Comparison of ENCODE assay signal across 20 cellular contexts in the genomic region with DNA sequence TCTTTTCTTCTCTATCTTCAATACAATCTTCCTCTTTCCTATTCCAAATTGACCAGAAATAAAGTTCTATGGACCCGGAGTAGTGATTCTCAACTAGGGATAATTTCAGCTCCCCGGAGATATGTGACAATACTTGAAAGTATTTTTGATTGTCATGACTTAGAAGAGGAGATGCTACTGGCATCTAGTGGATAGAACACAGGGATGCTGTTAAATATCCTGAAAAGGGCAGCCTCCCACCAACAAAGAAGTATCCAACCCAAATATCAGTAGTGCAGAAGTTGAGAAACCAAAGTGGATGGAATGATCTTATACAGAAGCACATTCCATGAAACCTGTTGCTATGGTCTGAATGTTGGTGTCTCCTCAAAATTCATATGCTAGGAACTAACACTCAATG.
"Had no signal": no experiment of that assay in that cellular context is flagged by ENCODE, and none has a peak within 500 bp of the region (broad histone marks: within the 10 kb centered on the region; RNA-seq: fewer than 3 reads in every experiment).

No MANE protein-coding gene starts in this region.

- ATAC-seq: activated CD4-positive, CD25-positive, alpha-beta regulatory T cell treated with anti-CD3 and anti-CD28 coated beads, Interleukin-2, amount 50 U/mL, for 24 hours; activated T-cell treated with anti-CD3 and anti-CD28 coated beads, Interleukin-2, amount 50 U/mL, for 4 hours; gastroesophageal sphincter; heart right ventricle; naive thymus-derived CD4-positive, alpha-beta T cell; sciatic nerve; stimulated activated naive CD8-positive, alpha-beta T cell treated with anti-CD3 and anti-CD28 coated beads, Interleukin-15, amount 100 ng/mL, for 72 hours had no signal

- DNase-seq: activated CD4-positive, alpha-beta T cell treated with anti-CD3 and anti-CD28 coated beads, Interleukin-2, amount 50 U/mL, for 1 hour; activated CD8-positive, alpha-beta memory T cell treated with anti-CD3 and anti-CD28 coated beads, Interleukin-2, amount 50 U/mL, for 4 hours; activated naive CD4-positive, alpha-beta T cell treated with anti-CD3 and anti-CD28 coated beads for 36 hours; activated T-cell treated with anti-CD3 and anti-CD28 coated beads, Interleukin-2, amount 50 U/mL, for 4 hours; central memory CD4-positive, alpha-beta T cell; heart right ventricle; naive thymus-derived CD4-positive, alpha-beta T cell; stimulated activated CD4-positive, alpha-beta T cell treated with anti-CD3 and anti-CD28 coated beads, Interleukin-4, amount 100 ng/mL, for 1 hour; stimulated activated naive CD8-positive, alpha-beta T cell treated with anti-CD3 and anti-CD28 coated beads, Interleukin-15, amount 100 ng/mL, for 72 hours; transverse colon; uterus had no signal

- H3K27ac Mint-ChIP-seq: activated naive CD4-positive, alpha-beta T cell treated with anti-CD3 and anti-CD28 coated beads for 36 hours; naive thymus-derived CD4-positive, alpha-beta T cell; stimulated activated naive CD8-positive, alpha-beta T cell treated with anti-CD3 and anti-CD28 coated beads, Interleukin-15, amount 100 ng/mL, for 72 hours had no signal

- H3K79me2 ChIP-seq: parathyroid adenoma had no signal

- H3K4me3 Mint-ChIP-seq: activated naive CD4-positive, alpha-beta T cell treated with anti-CD3 and anti-CD28 coated beads for 36 hours; activated T-cell treated with anti-CD3 and anti-CD28 coated beads, Interleukin-2, amount 50 U/mL, for 4 hours; naive thymus-derived CD4-positive, alpha-beta T cell; stimulated activated naive CD8-positive, alpha-beta T cell treated with anti-CD3 and anti-CD28 coated beads, Interleukin-15, amount 100 ng/mL, for 72 hours had no signal

- H3K36me3 Mint-ChIP-seq: brain; naive thymus-derived CD4-positive, alpha-beta T cell had no signal

- H3K4me1 Mint-ChIP-seq: stimulated activated naive CD8-positive, alpha-beta T cell treated with anti-CD3 and anti-CD28 coated beads, Interleukin-15, amount 100 ng/mL, for 72 hours had no signal

- H3K27ac ChIP-seq: coronary artery, esophagus muscularis mucosa, gastroesophageal sphincter, heart right ventricle, parathyroid adenoma, suprapubic skin, transverse colon, uterus had no signal

- H3K27me3 Mint-ChIP-seq: brain; stimulated activated naive CD8-positive, alpha-beta T cell treated with anti-CD3 and anti-CD28 coated beads, Interleukin-15, amount 100 ng/mL, for 72 hours had no signal

- H3K9ac ChIP-seq: parathyroid adenoma had no signal

- H3K4me1 ChIP-seq: esophagus muscularis mucosa, gastroesophageal sphincter, heart right ventricle, parathyroid adenoma, suprapubic skin, transverse colon, uterus had no signal

- H3K36me3 ChIP-seq: esophagus muscularis mucosa, gastroesophageal sphincter, heart right ventricle, suprapubic skin, transverse colon, uterus had no signal

- H3K4me2 ChIP-seq: smooth muscle cell had no signal

- H3K9me3 Mint-ChIP-seq: activated naive CD4-positive, alpha-beta T cell treated with anti-CD3 and anti-CD28 coated beads for 36 hours; activated T-cell treated with anti-CD3 and anti-CD28 coated beads, Interleukin-2, amount 50 U/mL, for 4 hours; stimulated activated naive CD8-positive, alpha-beta T cell treated with anti-CD3 and anti-CD28 coated beads, Interleukin-15, amount 100 ng/mL, for 72 hours had no signal

- H3K9me3 ChIP-seq: gastroesophageal sphincter, suprapubic skin, transverse colon, uterus had no signal

- H3K27me3 ChIP-seq: esophagus muscularis mucosa, gastroesophageal sphincter, heart right ventricle, suprapubic skin, transverse colon, uterus had no signal

- H2AFZ ChIP-seq: parathyroid adenoma had no signal

- H3K4me3 ChIP-seq: coronary artery, esophagus muscularis mucosa, gastroesophageal sphincter, heart right ventricle, smooth muscle cell, suprapubic skin, transverse colon, uterus had no signal
